ENCODE assay signal across 1 cellular context in the genomic region with DNA sequence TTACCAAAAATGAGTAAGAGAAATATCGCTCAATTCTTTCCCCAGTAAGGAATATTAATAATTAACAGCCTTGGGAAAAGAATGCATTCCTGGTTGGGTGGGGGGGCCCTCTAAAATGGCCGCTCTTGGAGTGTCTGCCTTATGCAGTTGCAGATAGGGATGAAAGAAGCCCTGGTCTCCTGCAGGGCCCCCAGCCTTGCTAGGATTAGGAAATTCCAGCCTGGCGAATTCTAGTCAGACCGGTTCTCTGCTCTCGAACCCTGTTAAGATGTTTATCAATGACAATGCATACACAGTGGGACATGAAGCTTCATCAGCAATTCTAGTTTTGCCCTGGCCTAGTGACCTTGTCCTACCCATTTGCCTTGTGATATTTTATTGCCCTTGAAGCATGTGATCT.
TF ChIP-seq lines count a peak whose summit lies in the region.

No MANE protein-coding gene starts in this region.

TF ChIP-seq in H1, 55 proteins besides CTCF, POLR2A, EP300 and RAD21:
- TF ChIP-seq TEAD4 (IDR thresholded peaks at IDR 0.05; ENCODE audit: low read depth, low read length) (peak; percentile 93), NANOG (IDR thresholded peaks at IDR 0.05; ENCODE audit: insufficient read depth, low read depth, low read length, poor library complexity, severe bottlenecking) (peak; percentile 53), BACH1 (IDR thresholded peaks at IDR 0.05; ENCODE audit: low read length) (no peak), PHF8 (conservative IDR thresholded peaks at IDR 0.05; ENCODE audit: low read depth, low read length) (no peak), KDM5A (IDR thresholded peaks at IDR 0.05; ENCODE audit: low read length) (no peak), RFX5 (IDR thresholded peaks at IDR 0.05; ENCODE audit: borderline replicate concordance, low read depth, low read length) (no peak), HDAC2 (IDR thresholded peaks at IDR 0.05; ENCODE audit: borderline replicate concordance in 1 of 2, low read depth in 2 of 2, low read length in 2 of 2) (no peak), TAF1 (IDR thresholded peaks at IDR 0.05; ENCODE audit: low read depth, low read length) (0 out of 2 replicates have a peak, but pooled peaks have one; percentile 19), EGR1 (IDR thresholded peaks at IDR 0.05; ENCODE audit: borderline replicate concordance, low read depth, low read length) (no peak), BCL11A (IDR thresholded peaks at IDR 0.05; ENCODE audit: low read depth in 2 of 2, low read length in 2 of 2) (peak in 1 of 2 experiments; percentile 88), CHD2 (IDR thresholded peaks at IDR 0.05; ENCODE audit: low read length) (peak; percentile 49; the same call in 1 of the 2 replicates), POU5F1 (IDR thresholded peaks at IDR 0.05; ENCODE audit: low read depth, low read length) (peak; percentile 51; the same call in 1 of the 2 replicates), MAFK (IDR thresholded peaks at IDR 0.05; ENCODE audit: low read depth, low read length) (peak; percentile 26; the same call in 1 of the 2 replicates), SIX5 (IDR thresholded peaks at IDR 0.05; ENCODE audit: low read depth, low read length) (no peak), EZH2 (IDR thresholded peaks at IDR 0.05; ENCODE audit: low read depth, low read length, severe bottlenecking) (no peak), HDAC6 (IDR thresholded peaks at IDR 0.05; ENCODE audit: low read depth, low read length) (no peak), RBBP5 (IDR thresholded peaks at IDR 0.05; ENCODE audit: borderline replicate concordance, low read depth, low read length) (no peak), SP2 (IDR thresholded peaks at IDR 0.05; ENCODE audit: low read length) (no peak), SP1 (IDR thresholded peaks at IDR 0.05; ENCODE audit: low read depth, low read length) (peak; percentile 93), CTBP2 (IDR thresholded peaks at IDR 0.05; ENCODE audit: borderline replicate concordance, insufficient read depth, insufficient read length, low read length) (no peak), POLR2AphosphoS5 (IDR thresholded peaks at IDR 0.05; ENCODE audit: low read depth, low read length) (no peak), FOSL1 (IDR thresholded peaks at IDR 0.05; ENCODE audit: insufficient read depth, low read depth, low read length) (no peak), GABPA (IDR thresholded peaks at IDR 0.05; ENCODE audit: borderline replicate concordance, insufficient read depth, low read length) (no peak), TCF12 (IDR thresholded peaks at IDR 0.05; ENCODE audit: low read depth, low read length) (peak; percentile 78; the same call in 1 of the 2 replicates), CEBPB (IDR thresholded peaks at IDR 0.05; ENCODE audit: low read depth, low read length) (peak; percentile 83), CHD1 (IDR thresholded peaks at IDR 0.05; ENCODE audit: low read depth, low read length) (no peak), RNF2 (IDR thresholded peaks at IDR 0.05; ENCODE audit: borderline replicate concordance, low read depth, low read length, missing control alignments, poor library complexity, severe bottlenecking) (no peak), YY1 (IDR thresholded peaks at IDR 0.05; ENCODE audit: low read depth, low read length) (peak; percentile 87), ASH2L (IDR thresholded peaks at IDR 0.05; ENCODE audit: low read length) (no peak), RXRA (IDR thresholded peaks at IDR 0.05; ENCODE audit: insufficient read depth, low read depth, low read length) (0 out of 2 replicates have a peak, but pooled peaks have one; percentile 35), JUND (IDR thresholded peaks at IDR 0.05; ENCODE audit: low read length) (0 out of 2 replicates have a peak, but pooled peaks have one; percentile 47), CREB1 (IDR thresholded peaks at IDR 0.05) (no peak)
- TF ChIP-seq, protein P1, sequence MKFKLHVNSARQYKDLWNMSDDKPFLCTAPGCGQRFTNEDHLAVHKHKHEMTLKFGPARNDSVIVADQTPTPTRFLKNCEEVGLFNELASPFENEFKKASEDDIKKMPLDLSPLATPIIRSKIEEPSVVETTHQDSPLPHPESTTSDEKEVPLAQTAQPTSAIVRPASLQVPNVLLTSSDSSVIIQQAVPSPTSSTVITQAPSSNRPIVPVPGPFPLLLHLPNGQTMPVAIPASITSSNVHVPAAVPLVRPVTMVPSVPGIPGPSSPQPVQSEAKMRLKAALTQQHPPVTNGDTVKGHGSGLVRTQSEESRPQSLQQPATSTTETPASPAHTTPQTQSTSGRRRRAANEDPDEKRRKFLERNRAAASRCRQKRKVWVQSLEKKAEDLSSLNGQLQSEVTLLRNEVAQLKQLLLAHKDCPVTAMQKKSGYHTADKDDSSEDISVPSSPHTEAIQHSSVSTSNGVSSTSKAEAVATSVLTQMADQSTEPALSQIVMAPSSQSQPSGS (IDR thresholded peaks at IDR 0.05; ENCODE audit: low read length) = 0 out of 2 replicates have a peak, but pooled peaks have one; percentile 42
- TF ChIP-seq, protein P2, sequence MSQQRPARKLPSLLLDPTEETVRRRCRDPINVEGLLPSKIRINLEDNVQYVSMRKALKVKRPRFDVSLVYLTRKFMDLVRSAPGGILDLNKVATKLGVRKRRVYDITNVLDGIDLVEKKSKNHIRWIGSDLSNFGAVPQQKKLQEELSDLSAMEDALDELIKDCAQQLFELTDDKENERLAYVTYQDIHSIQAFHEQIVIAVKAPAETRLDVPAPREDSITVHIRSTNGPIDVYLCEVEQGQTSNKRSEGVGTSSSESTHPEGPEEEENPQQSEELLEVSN (IDR thresholded peaks at IDR 0.05) = no peak
- TF ChIP-seq, protein P3, sequence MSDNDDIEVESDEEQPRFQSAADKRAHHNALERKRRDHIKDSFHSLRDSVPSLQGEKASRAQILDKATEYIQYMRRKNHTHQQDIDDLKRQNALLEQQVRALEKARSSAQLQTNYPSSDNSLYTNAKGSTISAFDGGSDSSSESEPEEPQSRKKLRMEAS (IDR thresholded peaks at IDR 0.05) = no peak
- TF ChIP-seq, protein P4, sequence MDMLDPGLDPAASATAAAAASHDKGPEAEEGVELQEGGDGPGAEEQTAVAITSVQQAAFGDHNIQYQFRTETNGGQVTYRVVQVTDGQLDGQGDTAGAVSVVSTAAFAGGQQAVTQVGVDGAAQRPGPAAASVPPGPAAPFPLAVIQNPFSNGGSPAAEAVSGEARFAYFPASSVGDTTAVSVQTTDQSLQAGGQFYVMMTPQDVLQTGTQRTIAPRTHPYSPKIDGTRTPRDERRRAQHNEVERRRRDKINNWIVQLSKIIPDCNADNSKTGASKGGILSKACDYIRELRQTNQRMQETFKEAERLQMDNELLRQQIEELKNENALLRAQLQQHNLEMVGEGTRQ (IDR thresholded peaks at IDR 0.05; ENCODE audit: low read length) = no peak
